In genomic region chr1:54052934-54053744, GRCh38 we compare ENCODE assay signal across 8 cellular contexts. TPM values are rescaled to one million over a fixed set of nuclear protein-coding genes. Genes with fewer than 3 reads are reported as not detected.
A peak's percentile ranks its signal among the peaks of the same experiment; 100 is the strongest.
DNase-seq lines count a peak whose midpoint lies in the region; ATAC-seq, FAIRE-seq and TF ChIP-seq lines count a peak whose summit lies in the region.

TSS of gene TCEANC2 (plus strand) at chr1:54053608. CDS start at chr1:54054423, 815 bp downstream.
TSS of gene TMEM59 (minus strand) at chr1:54053204. CDS start at chr1:54053188, 16 bp downstream.

- H3K9ac ChIP-seq in kidney (ENCODE audit: low read length in 2 of 2) = peak within 1 kb of the TSS; percentile 95 to 98

- peak; percentile 96 for FAIRE-seq in kidney (lab: Jason Lieb, UNC)

- H3K4me3 ChIP-seq in kidney (ENCODE audit: low read length in 2 of 2) = peak within 1 kb of the TSS; percentile 97 to 98

- H3K4me1 ChIP-seq in kidney (ENCODE audit: control insufficient read depth in 1 of 2, insufficient read depth in 1 of 2, low read depth in 1 of 2, low read length in 2 of 2) = peaks cover 11 to 14% of the 10 kb centered on the region in 2 donors

- H3K9me3 ChIP-seq in kidney (ENCODE audit: control insufficient read depth in 1 of 2, low read length in 2 of 2) = no peaks in the 10 kb centered on the region

- intact Hi-C loops in kidney (cut with DNase I) = no loop called here

- peak within 1 kb of the TSS; percentile 89 to 90 for H3K27ac ChIP-seq in kidney (ENCODE audit: low read depth in 2 of 2, low read length in 2 of 2)

- ATAC-seq in HG03378 (IDR thresholded peaks at IDR 0.05; ENCODE audit: unreplicated experiment) = peak; percentile 93

- peak; percentile 99 for DNase-seq in AML-193 (lab: John Stamatoyannopoulos, UW)
- DNase-seq in NCI-H460 (ENCODE audit: extremely low read depth, low read depth) = peak; percentile 95
- peak; percentile 92 for DNase-seq in activated CD4-positive, CD25-positive, alpha-beta regulatory T cell treated with anti-CD3 and anti-CD28 coated beads, Interleukin-2, amount 50 U/mL, for 72 hours
- DNase-seq in cerebellum (ENCODE audit: low spot score) = peak; percentile 94
- peak; percentile 99 for DNase-seq in kidney
- DNase-seq in stimulated activated CD4-positive, alpha-beta T cell treated with anti-CD3 and anti-CD28 coated beads, Interleukin-15, amount 100 ng/mL, for 24 hours = peak; percentile 98

- peak; percentile 80 for TF ChIP-seq POLR2A in GM19099 (IDR thresholded peaks at IDR 0.05; ENCODE audit: extremely low read depth, insufficient read length, low read depth)

- H3K36me3 ChIP-seq in kidney (ENCODE audit: control insufficient read depth in 1 of 2, insufficient read depth in 2 of 2, low read length in 2 of 2) = no peaks in the 10 kb centered on the region

- peak; percentile 29 for TF ChIP-seq CTCF in kidney (IDR thresholded peaks at IDR 0.05; ENCODE audit: borderline replicate concordance, extremely low read depth, insufficient read depth)

RNA-seq across cellular contexts. Expression of gene TCEANC2, which starts in this region (rescaled TPM):
- total RNA-seq in NCI-H460 (2014; rRNA removed; shearing (Covaris generic)) = 2.0 and 2.3 TPM in 2 replicates
- polyA plus RNA-seq in NCI-H460 (2014; cell fraction: nucleus; rRNA removed) = 1.8 and 5.3 TPM in 2 replicates
- total RNA-seq in cerebellum (7.8 TPM), kidney (5.1 TPM)
- 3.1 TPM for polyA plus RNA-seq in kidney (ENCODE audit: insufficient read depth, low read depth, low replicate concordance)

RNA-seq across cellular contexts. Expression of gene TMEM59, which starts in this region (rescaled TPM):
- 131 and 161 TPM in 2 replicates for total RNA-seq in NCI-H460 (2014; rRNA removed; shearing (Covaris generic))
- 73.8 and 76.8 TPM in 2 replicates for polyA plus RNA-seq in NCI-H460 (2014; cell fraction: nucleus; rRNA removed)
- 72.4 TPM for total RNA-seq in cerebellum
- total RNA-seq in kidney = 475 TPM
- 521 TPM for polyA plus RNA-seq in kidney (ENCODE audit: insufficient read depth, low read depth, low replicate concordance)

Comparison
In these comparisons a context has a peak if more than half of its experiments do, and no peak if none do; other contexts are left out.
1. Peak in every context shown above with its lines: DNase-seq, ATAC-seq, H3K4me3 ChIP-seq and H3K27ac ChIP-seq.